ENCODE assay signal across 11 cellular contexts in the genomic region with DNA sequence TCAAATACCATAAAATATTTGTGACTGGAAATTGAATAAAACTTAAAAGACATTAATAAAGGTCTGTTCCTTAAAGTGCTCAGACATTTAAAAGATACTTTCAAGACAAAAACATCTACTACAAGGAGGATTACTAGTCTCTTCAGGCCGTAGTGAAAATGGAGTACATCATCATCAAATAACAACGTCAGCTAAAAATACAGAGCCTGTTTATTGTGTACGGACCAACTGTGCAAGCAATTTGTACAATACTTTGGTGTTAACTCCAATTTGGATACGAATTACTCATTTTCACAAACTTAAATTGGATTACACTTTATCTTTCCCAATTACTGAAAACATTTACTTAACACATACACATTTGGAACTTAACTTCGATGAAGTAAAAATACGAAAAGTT. TPM values are rescaled to one million over a fixed set of nuclear protein-coding genes. Genes with fewer than 3 reads are reported as not detected.
A peak's percentile ranks its signal among the peaks of the same experiment; 100 is the strongest.
DNase-seq lines count a peak whose midpoint lies in the region; ATAC-seq and FAIRE-seq lines count a peak whose summit lies in the region.
"Had no signal": no experiment of that assay in that cellular context is flagged by ENCODE, and none has a peak within 500 bp of the region (broad histone marks: within the 10 kb centered on the region; RNA-seq: fewer than 3 reads in every experiment).

No MANE protein-coding gene starts in this region.

- ATAC-seq in activated naive CD8-positive, alpha-beta T cell treated with anti-CD3 and anti-CD28 coated beads, Interleukin-2, amount 50 U/mL, for 24 hours: no peak
- no peak for ATAC-seq in GM21447 (IDR thresholded peaks at IDR 0.05; ENCODE audit: unreplicated experiment)

- no peak overlapping the region for H3K27ac Mint-ChIP-seq in activated CD4-positive, alpha-beta T cell treated with anti-CD3 and anti-CD28 coated beads, Interleukin-2, amount 10 ng/mL, durations not matched to agents 24 days and 14 days
- no peak overlapping the region for H3K27ac Mint-ChIP-seq in activated naive CD8-positive, alpha-beta T cell treated with anti-CD3 and anti-CD28 coated beads, Interleukin-2, amount 50 U/mL, for 24 hours
- H3K27ac Mint-ChIP-seq: dendritic cell treated with granulocyte-macrophage colony-stimulating factor and Interleukin-4, amounts not matched to agents 40 ng/mL and 50 ng/mL, for 4 days had no signal

- H3K9me3 Mint-ChIP-seq in activated CD4-positive, alpha-beta T cell treated with anti-CD3 and anti-CD28 coated beads, Interleukin-2, amount 10 ng/mL, durations not matched to agents 24 days and 14 days: no peaks in the 10 kb centered on the region
- H3K9me3 Mint-ChIP-seq in activated naive CD8-positive, alpha-beta T cell treated with anti-CD3 and anti-CD28 coated beads, Interleukin-2, amount 50 U/mL, for 24 hours: no peaks in the 10 kb centered on the region
- H3K9me3 Mint-ChIP-seq: dendritic cell treated with granulocyte-macrophage colony-stimulating factor and Interleukin-4, amounts not matched to agents 40 ng/mL and 50 ng/mL, for 4 days had no signal

- H3K36me3 ChIP-seq in small intestine (ENCODE audit: control insufficient read depth in 2 of 2, insufficient read depth in 2 of 2, low read length in 2 of 2): no peaks in the 10 kb centered on the region
- H3K36me3 ChIP-seq: BLaER1 had no signal

- peak; percentile 95 for FAIRE-seq in islet of Langerhans (lab: Jason Lieb, UNC)
- FAIRE-seq in small intestine (lab: Jason Lieb, UNC): no peak

- peak overlapping the region; percentile 89 for H3K4me3 Mint-ChIP-seq in activated CD4-positive, alpha-beta T cell treated with anti-CD3 and anti-CD28 coated beads, Interleukin-2, amount 10 ng/mL, durations not matched to agents 24 days and 14 days
- H3K4me3 Mint-ChIP-seq in activated naive CD8-positive, alpha-beta T cell treated with anti-CD3 and anti-CD28 coated beads, Interleukin-2, amount 50 U/mL, for 24 hours: peak overlapping the region; percentile 80

- DNase-seq in activated CD4-positive, alpha-beta T cell treated with anti-CD3 and anti-CD28 coated beads, Interleukin-2, amount 10 ng/mL, durations not matched to agents 24 days and 14 days: no peak
- no peak for DNase-seq in activated CD4-positive, alpha-beta T cell treated with anti-CD3 and anti-CD28 coated beads for 48 hours
- no peak for DNase-seq in activated naive CD8-positive, alpha-beta T cell treated with anti-CD3 and anti-CD28 coated beads, Interleukin-2, amount 50 U/mL, for 24 hours
- DNase-seq in superior temporal gyrus (ENCODE audit: extremely low spot score): peak; percentile 34
- DNase-seq in small intestine: no peak
- no peak for DNase-seq in HuH-7.5 (ENCODE audit: low spot score)
- DNase-seq: GOT3 had no signal

- H3K4me1 Mint-ChIP-seq in activated CD4-positive, alpha-beta T cell treated with anti-CD3 and anti-CD28 coated beads, Interleukin-2, amount 10 ng/mL, durations not matched to agents 24 days and 14 days: peaks cover 13% of the 10 kb centered on the region
- H3K4me1 Mint-ChIP-seq in activated naive CD8-positive, alpha-beta T cell treated with anti-CD3 and anti-CD28 coated beads, Interleukin-2, amount 50 U/mL, for 24 hours: peaks cover 21% of the 10 kb centered on the region

- no peaks in the 10 kb centered on the region for H3K9me3 ChIP-seq in small intestine (ENCODE audit: control insufficient read depth, low read depth)

- 8 to 27% (median 12%) methylated on average over 6 of the region's 6 CpGs for WGBS in small intestine, 3 donors

- H3K27me3 Mint-ChIP-seq in activated CD4-positive, alpha-beta T cell treated with anti-CD3 and anti-CD28 coated beads, Interleukin-2, amount 10 ng/mL, durations not matched to agents 24 days and 14 days: peaks cover 46% of the 10 kb centered on the region
- peaks cover 54% of the 10 kb centered on the region for H3K27me3 Mint-ChIP-seq in activated naive CD8-positive, alpha-beta T cell treated with anti-CD3 and anti-CD28 coated beads, Interleukin-2, amount 50 U/mL, for 24 hours

- H3K4me1 ChIP-seq in small intestine (ENCODE audit: control insufficient read depth in 2 of 2, insufficient read depth in 1 of 2, low read depth in 1 of 2, low read length in 1 of 2): no peaks in the 10 kb centered on the region

- H3K27ac ChIP-seq in small intestine (ENCODE audit: low read depth in 1 of 2, low read length in 1 of 2): no peak overlapping the region
- H3K27ac ChIP-seq: BLaER1 had no signal

- no peak overlapping the region for H3K4me3 ChIP-seq in small intestine (ENCODE audit: low read depth in 1 of 2, low read length in 2 of 2)

- no peaks in the 10 kb centered on the region for H3K36me3 Mint-ChIP-seq in activated CD4-positive, alpha-beta T cell treated with anti-CD3 and anti-CD28 coated beads, Interleukin-2, amount 10 ng/mL, durations not matched to agents 24 days and 14 days (ENCODE audit: low read depth)
- H3K36me3 Mint-ChIP-seq in activated naive CD8-positive, alpha-beta T cell treated with anti-CD3 and anti-CD28 coated beads, Interleukin-2, amount 50 U/mL, for 24 hours (ENCODE audit: low read depth): no peaks in the 10 kb centered on the region

- intact Hi-C loops in activated CD4-positive, alpha-beta T cell treated with anti-CD3 and anti-CD28 coated beads, Interleukin-2, amount 10 ng/mL, durations not matched to agents 24 days and 14 days (cut with micrococcal nuclease): no loop called here

- peaks cover 0 to 2% of the 10 kb centered on the region in 2 donors for H3K27me3 ChIP-seq in small intestine (ENCODE audit: control insufficient read depth in 2 of 2, insufficient read depth in 2 of 2, low read length in 2 of 2)

RNA-seq across cellular contexts. Expression of a gene that starts 0.9 kb away (rescaled TPM):
- not detected in 2 replicates for total RNA-seq in activated CD4-positive, alpha-beta T cell treated with anti-CD3 and anti-CD28 coated beads, Interleukin-2, amount 10 ng/mL, durations not matched to agents 24 days and 14 days
- polyA plus RNA-seq in small intestine: 1 to 10 TPM in 1 of 3 donors, under 1 TPM in 1, not detected in 1; 0.22 to 2.5 TPM

RNA-seq across cellular contexts. Expression of a gene that starts 1.0 kb away (rescaled TPM):
- total RNA-seq in activated CD4-positive, alpha-beta T cell treated with anti-CD3 and anti-CD28 coated beads, Interleukin-2, amount 10 ng/mL, durations not matched to agents 24 days and 14 days: 0.07 and 0.28 TPM in 2 replicates
- polyA plus RNA-seq in small intestine: 1 to 10 TPM in 2 of 3 donors, not detected in 1; 1.3 to 3.7 TPM

RNA-seq across cellular contexts. Expression of a gene that starts 35.9 kb away (rescaled TPM):
- total RNA-seq in activated CD4-positive, alpha-beta T cell treated with anti-CD3 and anti-CD28 coated beads, Interleukin-2, amount 10 ng/mL, durations not matched to agents 24 days and 14 days: not detected in 2 replicates
- polyA plus RNA-seq in small intestine: under 1 TPM in 1 of 3 donors, not detected in 2; 0.04 TPM
